Comparison of ENCODE assay signal across 20 cellular contexts in the genomic region with DNA sequence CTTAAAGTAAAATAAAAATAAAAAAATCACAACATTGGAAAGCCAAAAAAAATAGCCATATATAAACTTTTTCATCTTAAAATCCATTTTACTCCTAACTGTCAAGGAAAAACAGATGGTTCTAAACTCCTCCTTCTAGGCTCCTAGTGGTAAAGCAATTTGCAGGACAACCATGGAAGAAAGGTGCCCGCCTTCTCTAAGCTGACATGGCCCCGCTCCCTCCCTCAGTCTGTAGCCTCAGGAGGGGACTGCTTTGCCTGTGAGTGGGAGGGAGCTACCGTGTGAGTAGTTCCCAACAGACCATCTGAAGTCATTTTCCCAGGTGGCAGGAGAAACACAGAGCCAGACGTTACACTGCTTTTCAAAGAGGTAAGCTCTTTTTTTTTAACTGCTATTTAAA.
"Had no signal": no experiment of that assay in that cellular context is flagged by ENCODE, and none has a peak within 500 bp of the region (broad histone marks: within the 10 kb centered on the region; RNA-seq: fewer than 3 reads in every experiment).

No MANE protein-coding gene starts in this region.

- H3K27ac ChIP-seq: heart right ventricle, left lung, lower lobe of right lung, ovary, stomach, thoracic aorta, transverse colon had no signal

- H3K4me1 ChIP-seq: heart right ventricle, left lung, lower lobe of right lung, stomach had no signal

- H3K9me3 ChIP-seq: left lung, lower lobe of right lung, ovary, stomach, thoracic aorta, transverse colon had no signal

- ATAC-seq: esophagus mucosa; heart right ventricle; left lung; lower lobe of right lung; natural killer cell treated with Interleukin-12 subunit alpha and Interleukin-12 subunit beta and Interleukin-15 and Interleukin-18, amount 100 ng/mL, for 72 hours; right cardiac atrium had no signal

- H3K4me3 Mint-ChIP-seq: memory B cell; mesothelial cell of epicardium; natural killer cell treated with Interleukin-12 subunit alpha and Interleukin-12 subunit beta and Interleukin-15 and Interleukin-18, amount 100 ng/mL, for 72 hours had no signal

- DNase-seq: effector memory CD4-positive, alpha-beta T cell; heart right ventricle; hypothalamus; islet precursor cell; left lung; lower lobe of right lung; ovary; right cardiac atrium; small intestine; stimulated activated CD4-positive, alpha-beta T cell treated with anti-CD3 and anti-CD28 coated beads, Interleukin-12 subunit alpha, Interleukin-12 subunit beta, amount 100 ng/mL, for 4 hours; stimulated activated naive CD4-positive, alpha-beta T cell; stomach; substantia nigra; transverse colon had no signal

- H3K27me3 Mint-ChIP-seq: memory B cell; natural killer cell treated with Interleukin-12 subunit alpha and Interleukin-12 subunit beta and Interleukin-15 and Interleukin-18, amount 100 ng/mL, for 72 hours; progenitor cell of endocrine pancreas had no signal

- H3K4me3 ChIP-seq: heart right ventricle, left lung, lower lobe of right lung, ovary, stomach, thoracic aorta, transverse colon had no signal

- H3K36me3 Mint-ChIP-seq: memory B cell; mesothelial cell of epicardium; natural killer cell treated with Interleukin-12 subunit alpha and Interleukin-12 subunit beta and Interleukin-15 and Interleukin-18, amount 100 ng/mL, for 72 hours had no signal

- H3K4me1 Mint-ChIP-seq: memory B cell, mesothelial cell of epicardium had no signal

- H3K27me3 ChIP-seq: heart right ventricle, left lung, ovary, stomach, transverse colon had no signal

- H3K36me3 ChIP-seq: heart right ventricle, left lung, lower lobe of right lung, ovary, stomach, thoracic aorta, transverse colon had no signal

- H3K27ac Mint-ChIP-seq: memory B cell; mesothelial cell of epicardium; natural killer cell treated with Interleukin-12 subunit alpha and Interleukin-12 subunit beta and Interleukin-15 and Interleukin-18, amount 100 ng/mL, for 72 hours; progenitor cell of endocrine pancreas had no signal

- H3K9me3 Mint-ChIP-seq: memory B cell, mesothelial cell of epicardium had no signal
